Comparison of ENCODE assay signal across 15 cellular contexts in genomic region chr5:1806974-1807373, GRCh38.
"Had no signal": no experiment of that assay in that cellular context is flagged by ENCODE, and none has a peak within 500 bp of the region (broad histone marks: within the 10 kb centered on the region; RNA-seq: fewer than 3 reads in every experiment).

No MANE protein-coding gene starts in this region.

- H3K27ac Mint-ChIP-seq: mesothelial cell of epicardium, T-cell had no signal

- FAIRE-seq: kidney, small intestine had no signal

- H3K9me3 ChIP-seq: gastroesophageal sphincter, neutrophil, right atrium auricular region, tibial nerve, vagina had no signal

- H3K4me3 Mint-ChIP-seq: effector memory CD8-positive, alpha-beta T cell; mesothelial cell of epicardium had no signal

- H3K4me3 ChIP-seq: gastroesophageal sphincter, right atrium auricular region, tibial nerve, vagina had no signal

- H3K27ac ChIP-seq: gastroesophageal sphincter, neutrophil, right atrium auricular region, vagina, VCaP had no signal

- H3K27me3 Mint-ChIP-seq: effector memory CD8-positive, alpha-beta T cell; T-cell had no signal

- H3K9me3 Mint-ChIP-seq: effector memory CD8-positive, alpha-beta T cell; mesothelial cell of epicardium; T-cell had no signal

- DNase-seq: activated CD4-positive, alpha-beta T cell treated with anti-CD3 and anti-CD28 coated beads for 4 hours; activated CD8-positive, alpha-beta memory T cell treated with anti-CD3 and anti-CD28 coated beads for 24 hours; activated gamma-delta T cell treated with Interleukin-2 at 50 U/mL for 16 hours; effector memory CD8-positive, alpha-beta T cell; kidney; left ventricle myocardium superior; small intestine; T-cell had no signal

- H3K27me3 ChIP-seq: gastroesophageal sphincter, neutrophil, right atrium auricular region, tibial nerve, vagina had no signal

- ATAC-seq: effector memory CD8-positive, alpha-beta T cell; gastroesophageal sphincter; left ventricle myocardium superior; T-cell had no signal
